In genomic region chr1:207321045-207321789, GRCh38 we compare ENCODE assay signal across 8 cellular contexts.
DNase-seq lines count a peak whose midpoint lies in the region; ATAC-seq lines count a peak whose summit lies in the region.

A gene with protein sequence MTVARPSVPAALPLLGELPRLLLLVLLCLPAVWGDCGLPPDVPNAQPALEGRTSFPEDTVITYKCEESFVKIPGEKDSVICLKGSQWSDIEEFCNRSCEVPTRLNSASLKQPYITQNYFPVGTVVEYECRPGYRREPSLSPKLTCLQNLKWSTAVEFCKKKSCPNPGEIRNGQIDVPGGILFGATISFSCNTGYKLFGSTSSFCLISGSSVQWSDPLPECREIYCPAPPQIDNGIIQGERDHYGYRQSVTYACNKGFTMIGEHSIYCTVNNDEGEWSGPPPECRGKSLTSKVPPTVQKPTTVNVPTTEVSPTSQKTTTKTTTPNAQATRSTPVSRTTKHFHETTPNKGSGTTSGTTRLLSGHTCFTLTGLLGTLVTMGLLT (plus strand): TSS chr1:207321678. CDS start chr1:207321766, 88 bp downstream.

- ATAC-seq in GM19023 (IDR thresholded peaks at IDR 0.05; ENCODE audit: unreplicated experiment), result peak; percentile 95
- peak; percentile 89 for ATAC-seq in HG03280 (IDR thresholded peaks at IDR 0.05; ENCODE audit: unreplicated experiment)

- H3K27ac ChIP-seq in cingulate gyrus (ENCODE audit: low read depth, low read length), result peak within 1 kb of the TSS; percentile 95

- peak; percentile 96 for DNase-seq in AG20443 (ENCODE audit: low spot score)
- peak; percentile 98 for DNase-seq in NCI-H510A (lab: John Stamatoyannopoulos, UW)
- DNase-seq in activated CD4-positive, alpha-beta T cell treated with anti-CD3 and anti-CD28 coated beads for 4 hours, result peak; percentile 96
- DNase-seq in kidney glomerular epithelial cell (lab: John Stamatoyannopoulos, UW), result peak; percentile 85
- peak; percentile 86 to 96 for DNase-seq in stimulated activated CD4-positive, alpha-beta T cell treated with anti-CD3 and anti-CD28 coated beads, Interleukin-1b, Interleukin-23, amount 100 ng/mL, for 1 hour (ENCODE audit: low read depth in 2 of 2)

Comparison
In these comparisons a context has a peak if more than half of its experiments do, and no peak if none do; other contexts are left out.
1. Peak in every context shown above with its lines: DNase-seq, ATAC-seq and H3K27ac ChIP-seq.